Comparison of ENCODE assay signal across 2 cellular contexts in the genomic region with DNA sequence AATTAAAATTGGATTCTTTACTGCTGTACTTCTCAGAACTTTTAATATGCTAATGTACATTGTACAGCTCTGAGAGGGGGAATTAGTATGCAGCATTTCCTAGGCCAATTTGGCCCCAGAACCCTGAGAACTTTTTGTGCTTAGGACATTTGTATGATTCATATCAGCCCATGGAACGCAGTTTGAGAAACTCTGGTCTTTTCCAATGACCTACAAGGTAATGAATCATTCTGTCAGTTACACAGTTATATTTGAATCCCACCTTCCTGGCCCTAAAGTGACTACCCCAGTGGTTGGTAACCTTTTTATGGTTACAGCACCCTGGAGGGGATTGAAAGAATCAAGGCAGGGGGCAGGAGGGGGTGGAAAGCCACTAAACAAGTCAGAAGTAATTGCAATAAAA.
A peak's percentile ranks its signal among the peaks of the same experiment; 100 is the strongest.
TF ChIP-seq lines count a peak whose summit lies in the region.

No MANE protein-coding gene starts in this region.

TF ChIP-seq in HEK293, 187 proteins besides CTCF, POLR2A, EP300 and RAD21 (continued from another document):
- TF ChIP-seq, protein P1, sequence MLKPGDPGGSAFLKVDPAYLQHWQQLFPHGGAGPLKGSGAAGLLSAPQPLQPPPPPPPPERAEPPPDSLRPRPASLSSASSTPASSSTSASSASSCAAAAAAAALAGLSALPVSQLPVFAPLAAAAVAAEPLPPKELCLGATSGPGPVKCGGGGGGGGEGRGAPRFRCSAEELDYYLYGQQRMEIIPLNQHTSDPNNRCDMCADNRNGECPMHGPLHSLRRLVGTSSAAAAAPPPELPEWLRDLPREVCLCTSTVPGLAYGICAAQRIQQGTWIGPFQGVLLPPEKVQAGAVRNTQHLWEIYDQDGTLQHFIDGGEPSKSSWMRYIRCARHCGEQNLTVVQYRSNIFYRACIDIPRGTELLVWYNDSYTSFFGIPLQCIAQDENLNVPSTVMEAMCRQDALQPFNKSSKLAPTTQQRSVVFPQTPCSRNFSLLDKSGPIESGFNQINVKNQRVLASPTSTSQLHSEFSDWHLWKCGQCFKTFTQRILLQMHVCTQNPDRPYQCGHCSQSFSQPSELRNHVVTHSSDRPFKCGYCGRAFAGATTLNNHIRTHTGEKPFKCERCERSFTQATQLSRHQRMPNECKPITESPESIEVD (tag by site-specific recombination; IDR thresholded peaks at IDR 0.05), result 0 out of 2 replicates have a peak, but pooled peaks have one; percentile 6
- TF ChIP-seq ZNF157 (tag by site-specific recombination; IDR thresholded peaks at IDR 0.05), result no peak
- TF ChIP-seq ZNF843 (tag by site-specific recombination; IDR thresholded peaks at IDR 0.05), result no peak
- no peak for TF ChIP-seq ZNF311 (tag by site-specific recombination; IDR thresholded peaks at IDR 0.05; ENCODE audit: borderline replicate concordance)
- TF ChIP-seq SP2 (tag by site-specific recombination; IDR thresholded peaks at IDR 0.05), result peak; percentile 15; the same call in 1 of the 2 replicates
- peak; percentile 92 for TF ChIP-seq ZIC2 (tag by site-specific recombination; IDR thresholded peaks at IDR 0.05)
- TF ChIP-seq ZNF549 (tag by site-specific recombination; IDR thresholded peaks at IDR 0.05), result no peak
- TF ChIP-seq HOXA7 (CRISPR knock-in tag; IDR thresholded peaks at IDR 0.05; ENCODE audit: borderline replicate concordance), result no peak
- peak; percentile 61 for TF ChIP-seq ZNF423 (tag by site-specific recombination; IDR thresholded peaks at IDR 0.05)
- TF ChIP-seq, protein P2, sequence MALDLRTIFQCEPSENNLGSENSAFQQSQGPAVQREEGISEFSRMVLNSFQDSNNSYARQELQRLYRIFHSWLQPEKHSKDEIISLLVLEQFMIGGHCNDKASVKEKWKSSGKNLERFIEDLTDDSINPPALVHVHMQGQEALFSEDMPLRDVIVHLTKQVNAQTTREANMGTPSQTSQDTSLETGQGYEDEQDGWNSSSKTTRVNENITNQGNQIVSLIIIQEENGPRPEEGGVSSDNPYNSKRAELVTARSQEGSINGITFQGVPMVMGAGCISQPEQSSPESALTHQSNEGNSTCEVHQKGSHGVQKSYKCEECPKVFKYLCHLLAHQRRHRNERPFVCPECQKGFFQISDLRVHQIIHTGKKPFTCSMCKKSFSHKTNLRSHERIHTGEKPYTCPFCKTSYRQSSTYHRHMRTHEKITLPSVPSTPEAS (tag by site-specific recombination; IDR thresholded peaks at IDR 0.05), result no peak
- peak; percentile 77 for TF ChIP-seq GLIS1 (tag by site-specific recombination; IDR thresholded peaks at IDR 0.05)
- TF ChIP-seq, protein P3, sequence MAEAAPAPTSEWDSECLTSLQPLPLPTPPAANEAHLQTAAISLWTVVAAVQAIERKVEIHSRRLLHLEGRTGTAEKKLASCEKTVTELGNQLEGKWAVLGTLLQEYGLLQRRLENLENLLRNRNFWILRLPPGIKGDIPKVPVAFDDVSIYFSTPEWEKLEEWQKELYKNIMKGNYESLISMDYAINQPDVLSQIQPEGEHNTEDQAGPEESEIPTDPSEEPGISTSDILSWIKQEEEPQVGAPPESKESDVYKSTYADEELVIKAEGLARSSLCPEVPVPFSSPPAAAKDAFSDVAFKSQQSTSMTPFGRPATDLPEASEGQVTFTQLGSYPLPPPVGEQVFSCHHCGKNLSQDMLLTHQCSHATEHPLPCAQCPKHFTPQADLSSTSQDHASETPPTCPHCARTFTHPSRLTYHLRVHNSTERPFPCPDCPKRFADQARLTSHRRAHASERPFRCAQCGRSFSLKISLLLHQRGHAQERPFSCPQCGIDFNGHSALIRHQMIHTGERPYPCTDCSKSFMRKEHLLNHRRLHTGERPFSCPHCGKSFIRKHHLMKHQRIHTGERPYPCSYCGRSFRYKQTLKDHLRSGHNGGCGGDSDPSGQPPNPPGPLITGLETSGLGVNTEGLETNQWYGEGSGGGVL (tag by site-specific recombination; IDR thresholded peaks at IDR 0.05), result peak; percentile 59
- TF ChIP-seq ZNF175 (tag by site-specific recombination; IDR thresholded peaks at IDR 0.05), result no peak

TF ChIP-seq in GM23338, 12 proteins besides CTCF, POLR2A, EP300 and RAD21 (continued from another document):
- no peak for TF ChIP-seq ZNF114 (CRISPR knock-in tag; IDR thresholded peaks at IDR 0.05)
- no peak for TF ChIP-seq EZH2 (IDR thresholded peaks at IDR 0.05; ENCODE audit: low read depth, unreplicated experiment)
- TF ChIP-seq, protein P4, sequence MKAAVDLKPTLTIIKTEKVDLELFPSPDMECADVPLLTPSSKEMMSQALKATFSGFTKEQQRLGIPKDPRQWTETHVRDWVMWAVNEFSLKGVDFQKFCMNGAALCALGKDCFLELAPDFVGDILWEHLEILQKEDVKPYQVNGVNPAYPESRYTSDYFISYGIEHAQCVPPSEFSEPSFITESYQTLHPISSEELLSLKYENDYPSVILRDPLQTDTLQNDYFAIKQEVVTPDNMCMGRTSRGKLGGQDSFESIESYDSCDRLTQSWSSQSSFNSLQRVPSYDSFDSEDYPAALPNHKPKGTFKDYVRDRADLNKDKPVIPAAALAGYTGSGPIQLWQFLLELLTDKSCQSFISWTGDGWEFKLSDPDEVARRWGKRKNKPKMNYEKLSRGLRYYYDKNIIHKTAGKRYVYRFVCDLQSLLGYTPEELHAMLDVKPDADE (IDR thresholded peaks at IDR 0.05), result no peak
- TF ChIP-seq, protein P5, sequence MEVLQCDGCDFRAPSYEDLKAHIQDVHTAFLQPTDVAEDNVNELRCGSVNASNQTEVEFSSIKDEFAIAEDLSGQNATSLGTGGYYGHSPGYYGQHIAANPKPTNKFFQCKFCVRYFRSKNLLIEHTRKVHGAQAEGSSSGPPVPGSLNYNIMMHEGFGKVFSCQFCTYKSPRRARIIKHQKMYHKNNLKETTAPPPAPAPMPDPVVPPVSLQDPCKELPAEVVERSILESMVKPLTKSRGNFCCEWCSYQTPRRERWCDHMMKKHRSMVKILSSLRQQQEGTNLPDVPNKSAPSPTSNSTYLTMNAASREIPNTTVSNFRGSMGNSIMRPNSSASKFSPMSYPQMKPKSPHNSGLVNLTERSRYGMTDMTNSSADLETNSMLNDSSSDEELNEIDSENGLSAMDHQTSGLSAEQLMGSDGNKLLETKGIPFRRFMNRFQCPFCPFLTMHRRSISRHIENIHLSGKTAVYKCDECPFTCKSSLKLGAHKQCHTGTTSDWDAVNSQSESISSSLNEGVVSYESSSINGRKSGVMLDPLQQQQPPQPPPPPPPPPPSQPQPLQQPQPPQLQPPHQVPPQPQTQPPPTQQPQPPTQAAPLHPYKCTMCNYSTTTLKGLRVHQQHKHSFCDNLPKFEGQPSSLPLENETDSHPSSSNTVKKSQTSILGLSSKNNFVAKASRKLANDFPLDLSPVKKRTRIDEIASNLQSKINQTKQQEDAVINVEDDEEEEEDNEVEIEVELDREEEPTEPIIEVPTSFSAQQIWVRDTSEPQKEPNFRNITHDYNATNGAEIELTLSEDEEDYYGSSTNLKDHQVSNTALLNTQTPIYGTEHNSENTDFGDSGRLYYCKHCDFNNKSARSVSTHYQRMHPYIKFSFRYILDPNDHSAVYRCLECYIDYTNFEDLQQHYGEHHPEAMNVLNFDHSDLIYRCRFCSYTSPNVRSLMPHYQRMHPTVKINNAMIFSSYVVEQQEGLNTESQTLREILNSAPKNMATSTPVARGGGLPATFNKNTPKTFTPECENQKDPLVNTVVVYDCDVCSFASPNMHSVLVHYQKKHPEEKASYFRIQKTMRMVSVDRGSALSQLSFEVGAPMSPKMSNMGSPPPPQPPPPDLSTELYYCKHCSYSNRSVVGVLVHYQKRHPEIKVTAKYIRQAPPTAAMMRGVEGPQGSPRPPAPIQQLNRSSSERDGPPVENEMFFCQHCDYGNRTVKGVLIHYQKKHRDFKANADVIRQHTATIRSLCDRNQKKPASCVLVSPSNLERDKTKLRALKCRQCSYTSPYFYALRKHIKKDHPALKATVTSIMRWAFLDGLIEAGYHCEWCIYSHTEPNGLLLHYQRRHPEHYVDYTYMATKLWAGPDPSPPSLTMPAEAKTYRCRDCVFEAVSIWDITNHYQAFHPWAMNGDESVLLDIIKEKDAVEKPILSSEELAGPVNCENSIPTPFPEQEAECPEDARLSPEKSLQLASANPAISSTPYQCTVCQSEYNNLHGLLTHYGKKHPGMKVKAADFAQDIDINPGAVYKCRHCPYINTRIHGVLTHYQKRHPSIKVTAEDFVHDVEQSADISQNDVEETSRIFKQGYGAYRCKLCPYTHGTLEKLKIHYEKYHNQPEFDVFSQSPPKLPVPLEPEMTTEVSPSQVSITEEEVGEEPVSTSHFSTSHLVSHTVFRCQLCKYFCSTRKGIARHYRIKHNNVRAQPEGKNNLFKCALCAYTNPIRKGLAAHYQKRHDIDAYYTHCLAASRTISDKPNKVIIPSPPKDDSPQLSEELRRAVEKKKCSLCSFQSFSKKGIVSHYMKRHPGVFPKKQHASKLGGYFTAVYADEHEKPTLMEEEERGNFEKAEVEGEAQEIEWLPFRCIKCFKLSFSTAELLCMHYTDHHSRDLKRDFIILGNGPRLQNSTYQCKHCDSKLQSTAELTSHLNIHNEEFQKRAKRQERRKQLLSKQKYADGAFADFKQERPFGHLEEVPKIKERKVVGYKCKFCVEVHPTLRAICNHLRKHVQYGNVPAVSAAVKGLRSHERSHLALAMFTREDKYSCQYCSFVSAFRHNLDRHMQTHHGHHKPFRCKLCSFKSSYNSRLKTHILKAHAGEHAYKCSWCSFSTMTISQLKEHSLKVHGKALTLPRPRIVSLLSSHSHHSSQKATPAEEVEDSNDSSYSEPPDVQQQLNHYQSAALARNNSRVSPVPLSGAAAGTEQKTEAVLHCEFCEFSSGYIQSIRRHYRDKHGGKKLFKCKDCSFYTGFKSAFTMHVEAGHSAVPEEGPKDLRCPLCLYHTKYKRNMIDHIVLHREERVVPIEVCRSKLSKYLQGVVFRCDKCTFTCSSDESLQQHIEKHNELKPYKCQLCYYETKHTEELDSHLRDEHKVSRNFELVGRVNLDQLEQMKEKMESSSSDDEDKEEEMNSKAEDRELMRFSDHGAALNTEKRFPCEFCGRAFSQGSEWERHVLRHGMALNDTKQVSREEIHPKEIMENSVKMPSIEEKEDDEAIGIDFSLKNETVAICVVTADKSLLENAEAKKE (CRISPR knock-in tag; IDR thresholded peaks at IDR 0.05), result no peak
- TF ChIP-seq EZH2phosphoT487 (IDR thresholded peaks at IDR 0.05; ENCODE audit: unreplicated experiment), result no peak
- TF ChIP-seq POLR2AphosphoS5 (IDR thresholded peaks at IDR 0.05; ENCODE audit: low read depth), result no peak
